ENCODE assay signal across 10 cellular contexts in genomic region chr1:244361764-244362473, GRCh38.
A peak's percentile ranks its signal among the peaks of the same experiment; 100 is the strongest.
DNase-seq lines count a peak whose midpoint lies in the region; ATAC-seq and TF ChIP-seq lines count a peak whose summit lies in the region.
"Had no signal": no experiment of that assay in that cellular context is flagged by ENCODE, and none has a peak within 500 bp of the region (broad histone marks: within the 10 kb centered on the region; RNA-seq: fewer than 3 reads in every experiment).

No MANE protein-coding gene starts in this region.

- 38 to 64% methylated on average over 5 of the region's 5 CpGs for WGBS in lung, 2 donors

- no peak for TF ChIP-seq CTCF in lung (IDR thresholded peaks at IDR 0.05; ENCODE audit: control extremely low read depth, extremely low read depth)
- no peak for TF ChIP-seq CTCF in upper lobe of right lung (IDR thresholded peaks at IDR 0.05)
- TF ChIP-seq CTCF in tibial artery (IDR thresholded peaks at IDR 0.05) = no peak

- H3K9me3 ChIP-seq in lung (ENCODE audit: control insufficient read depth in 2 of 2, insufficient read depth in 1 of 2, low read length in 1 of 2) (peaks cover 0 to 3% of the 10 kb centered on the region in 2 donors), upper lobe of right lung (no peaks in the 10 kb centered on the region), tibial artery (no peaks in the 10 kb centered on the region)

- intact Hi-C loops in upper lobe of right lung (cut with DNase I) (no loop called here), tibial artery (cut with DNase I; ENCODE audit: low total_unique reads) (no loop called here)

- H3K27me3 ChIP-seq in lung (ENCODE audit: control insufficient read depth, insufficient read depth) (no peaks in the 10 kb centered on the region), upper lobe of right lung (no peaks in the 10 kb centered on the region), tibial artery (no peaks in the 10 kb centered on the region)
- H3K27me3 ChIP-seq: BLaER1 had no signal

- H3K36me3 ChIP-seq in lung (ENCODE audit: control insufficient read depth in 2 of 2, insufficient read depth in 2 of 2, low read length in 2 of 2) (no peaks in the 10 kb centered on the region), upper lobe of right lung (no peaks in the 10 kb centered on the region), tibial artery (no peaks in the 10 kb centered on the region)
- H3K36me3 ChIP-seq: BLaER1 had no signal

- DNase-seq in NCI-H82 (lab: John Stamatoyannopoulos, UW) (peak; percentile 28), NCI-H82 treated with DMSO at 0.1 percent for 48 hours (lab: John Stamatoyannopoulos, UW; ENCODE audit: unreplicated experiment) (no peak), dedifferentiated amniotic fluid mesenchymal stem cell (ENCODE audit: extremely low spot score) (peak; percentile 44), lung (ENCODE audit: low spot score) (no peak), upper lobe of right lung (no peak), tibial artery (no peak), GM19240 (ENCODE audit: insufficient read length, low spot score) (no peak)

- H3K27ac ChIP-seq in lung (ENCODE audit: low read depth in 1 of 2, low read length in 1 of 2) (no peak overlapping the region), upper lobe of right lung (peak overlapping the region; percentile 27), tibial artery (no peak overlapping the region)
- H3K27ac ChIP-seq: BLaER1 had no signal

- ATAC-seq in lung (ENCODE audit: insufficient read depth, low FRiP score) = peak; percentile 49
- no peak for ATAC-seq in upper lobe of right lung
- ATAC-seq in HG03457 (IDR thresholded peaks at IDR 0.05; ENCODE audit: unreplicated experiment) = no peak
- ATAC-seq: left lobe of liver had no signal

- H3K4me1 ChIP-seq in lung (ENCODE audit: control insufficient read depth in 2 of 2, insufficient read depth in 2 of 2, low read length in 2 of 2) (no peaks in the 10 kb centered on the region), upper lobe of right lung (peaks cover 4% of the 10 kb centered on the region), tibial artery (peaks cover 0 to 16% (median 5%) of the 10 kb centered on the region in 4 donors)
- H3K4me1 ChIP-seq: BLaER1 had no signal

- no peak overlapping the region for H3K4me3 ChIP-seq in lung
- peak overlapping the region; percentile 19 for H3K4me3 ChIP-seq in upper lobe of right lung
- no peak overlapping the region for H3K4me3 ChIP-seq in tibial artery
- H3K4me3 ChIP-seq: BLaER1 had no signal

Comparison
In these comparisons a context has a peak if more than half of its experiments do, and no peak if none do; other contexts are left out.
1. DNase-seq: peak in NCI-H82 (single experiment) and dedifferentiated amniotic fluid mesenchymal stem cell (single experiment); none in NCI-H82 treated with DMSO at 0.1 percent for 48 hours (single experiment), lung (single experiment), upper lobe of right lung (single experiment), tibial artery (0 of 2) and GM19240 (single experiment).